ENCODE assay signal across 25 cellular contexts in the genomic region with DNA sequence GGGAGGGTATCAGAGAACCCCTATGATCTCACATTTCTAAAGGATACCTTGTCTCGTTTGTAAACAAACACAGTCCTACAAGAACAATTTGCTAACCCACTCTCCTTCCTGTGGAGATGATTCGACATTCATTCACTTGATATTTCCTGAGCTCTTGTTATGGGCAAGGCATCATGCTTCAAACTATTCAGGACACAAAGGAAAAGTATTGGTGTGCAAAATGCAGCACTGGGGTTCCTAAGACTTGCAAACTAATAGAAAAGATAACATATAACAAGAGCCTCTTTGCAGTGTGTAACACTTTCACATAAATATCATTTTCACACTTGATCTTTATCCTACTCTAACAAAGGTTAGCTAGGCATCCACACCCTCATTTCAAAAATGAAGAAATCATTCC.
"Had no signal": no experiment of that assay in that cellular context is flagged by ENCODE, and none has a peak within 500 bp of the region (broad histone marks: within the 10 kb centered on the region; RNA-seq: fewer than 3 reads in every experiment).

No MANE protein-coding gene starts in this region.

- H3K27ac ChIP-seq: neural progenitor cell, ovary, parathyroid adenoma, psoas muscle, right lobe of liver, sigmoid colon, stomach, thoracic aorta, thyroid gland, tibial nerve, upper lobe of left lung, uterus had no signal

- ATAC-seq: natural killer cell; psoas muscle; right cardiac atrium; right lobe of liver; stimulated activated effector memory CD8-positive, alpha-beta T cell treated with anti-CD3 and anti-CD28 coated beads, Interleukin-12 subunit alpha, Interleukin-12 subunit beta, amount 100 ng/mL, for 72 hours; stimulated activated naive B cell treated with anti-CD40 and anti-IgM and Interleukin-4, amounts not matched to agents 10 μg/mL and 1 μg/mL and 100 μg/mL, for 72 hours had no signal

- DNase-seq: natural killer cell; occipital lobe; ovary; posterior cingulate gyrus; psoas muscle; right cardiac atrium; right lobe of liver; sigmoid colon; small intestine; stimulated activated CD4-positive, alpha-beta T cell treated with anti-CD3 and anti-CD28 coated beads, Interleukin-15, amount 100 ng/mL, for 24 hours; stimulated activated CD4-positive, alpha-beta T cell treated with anti-CD3 and anti-CD28 coated beads, Interleukin-2, amount 100 ng/mL, for 24 hours; stimulated activated CD4-positive, alpha-beta T cell treated with anti-CD3 and anti-CD28 coated beads, Interleukin-2, amount 100 ng/mL, for 48 hours; stimulated activated CD4-positive, alpha-beta T cell treated with anti-CD3 and anti-CD28 coated beads, Interleukin-4, amount 100 ng/mL, for 24 hours; stimulated activated naive B cell treated with anti-CD40 and anti-IgM and Interleukin-4, amounts not matched to agents 10 μg/mL and 1 μg/mL and 100 μg/mL, for 72 hours; stimulated activated naive CD4-positive, alpha-beta T cell treated with Interleukin-2 at 50 U/mL for 16 hours; stomach; thyroid gland; trophoblast cell; upper lobe of left lung; uterus had no signal

- H3K9me3 ChIP-seq: ovary, psoas muscle, right lobe of liver, sigmoid colon, stomach, thoracic aorta, thyroid gland, tibial nerve, upper lobe of left lung, uterus had no signal

- H3K27me3 ChIP-seq: neural progenitor cell, ovary, right lobe of liver, sigmoid colon, stomach, thyroid gland, tibial nerve, upper lobe of left lung, uterus had no signal

- H3K9ac ChIP-seq: neural progenitor cell, parathyroid adenoma had no signal

- H3K4me3 ChIP-seq: neural progenitor cell, ovary, psoas muscle, right lobe of liver, sigmoid colon, stomach, thoracic aorta, thyroid gland, tibial nerve, upper lobe of left lung, uterus had no signal

- H3K36me3 ChIP-seq: neural progenitor cell, ovary, right lobe of liver, sigmoid colon, stomach, thoracic aorta, thyroid gland, tibial nerve, upper lobe of left lung, uterus had no signal

- H3K4me1 ChIP-seq: neural progenitor cell, parathyroid adenoma, psoas muscle, right lobe of liver, sigmoid colon, stomach, thyroid gland, tibial nerve, upper lobe of left lung, uterus had no signal
